ENCODE assay signal across 8 cellular contexts in the genomic region with DNA sequence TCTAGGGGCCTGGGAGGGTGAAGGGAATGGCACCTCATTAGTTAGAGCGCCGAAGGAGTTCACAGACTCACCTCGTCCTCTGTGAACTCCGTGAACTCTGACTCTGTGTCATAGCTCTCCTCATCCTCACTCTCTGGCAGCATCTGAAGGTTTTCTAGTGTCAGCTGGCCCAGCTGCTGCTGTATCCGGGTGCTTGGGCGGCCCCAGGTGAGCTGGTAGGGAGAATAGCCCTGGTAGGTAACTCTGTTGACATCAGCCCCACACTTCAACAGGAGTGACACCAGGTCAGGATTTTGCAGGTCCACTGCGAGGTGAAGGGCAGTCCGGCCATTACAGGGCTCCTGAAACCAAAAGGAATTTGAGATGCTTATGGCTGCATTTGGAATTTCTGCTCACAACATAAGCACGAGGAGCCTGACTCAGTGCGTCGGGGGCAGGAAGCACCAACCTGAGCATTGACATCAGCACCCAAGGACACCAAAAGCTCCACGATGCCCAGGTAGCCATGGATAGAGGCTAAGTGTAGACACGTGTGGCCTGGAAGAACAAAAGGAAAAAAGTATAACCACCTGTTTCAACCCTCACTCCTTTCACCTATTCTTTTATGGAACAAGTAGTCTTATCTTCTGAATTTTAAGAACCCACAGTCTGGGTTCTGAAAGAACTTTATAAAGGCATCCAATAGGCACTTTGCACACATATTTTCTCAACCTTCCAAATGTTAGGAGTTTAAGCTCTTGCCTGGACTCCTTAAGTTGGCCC. TPM values are rescaled to one million over a fixed set of nuclear protein-coding genes. Genes with fewer than 3 reads are reported as not detected.
A peak's percentile ranks its signal among the peaks of the same experiment; 100 is the strongest.
DNase-seq lines count a peak whose midpoint lies in the region; ATAC-seq lines count a peak whose summit lies in the region.

No MANE protein-coding gene starts in this region.

- ATAC-seq in HG02610 (IDR thresholded peaks at IDR 0.05; ENCODE audit: unreplicated experiment): no peak

- WGBS in adipose tissue, 3 donors: 19 to 37% (median 32%) methylated on average over 13 of the region's 13 CpGs

- DNase-seq in NK-92 treated with Interleukin-12 subunit alpha and Interleukin-12 subunit beta, amount 100 ng/mL, for 24 hours (lab: John Stamatoyannopoulos, UW): peak; percentile 21
- DNase-seq in NK-92 (lab: John Stamatoyannopoulos, UW; ENCODE audit: unreplicated experiment): no peak
- DNase-seq in left kidney (ENCODE audit: low read depth, low spot score): peak; percentile 17
- DNase-seq in stimulated activated naive CD4-positive, alpha-beta T cell treated with Interleukin-2 at 50 U/mL for 16 hours (lab: John Stamatoyannopoulos, UW): peak; percentile 28
- no peak for DNase-seq in NCI-H774 (lab: John Stamatoyannopoulos, UW)
- DNase-seq in GDM1 (lab: John Stamatoyannopoulos, UW): no peak

- H3K27ac ChIP-seq in adipose tissue (ENCODE audit: low read depth, low read length): peak overlapping the region; percentile 90

RNA-seq across cellular contexts. Expression of a gene that starts 2.0 kb away (rescaled TPM):
- polyA plus RNA-seq in adipose tissue: 100 to 1,000 TPM in 2 of 3 donors, 10 to 100 TPM in 1; 71.7 to 422 (median 244) TPM

Comparison
In these comparisons a context has a peak if more than half of its experiments do, and no peak if none do; other contexts are left out.
1. DNase-seq: peak in NK-92 treated with Interleukin-12 subunit alpha and Interleukin-12 subunit beta, amount 100 ng/mL, for 24 hours (single experiment), left kidney (single experiment) and stimulated activated naive CD4-positive, alpha-beta T cell treated with Interleukin-2 at 50 U/mL for 16 hours (single experiment); none in NK-92 (single experiment), NCI-H774 (single experiment) and GDM1 (single experiment).